In the genomic region with DNA sequence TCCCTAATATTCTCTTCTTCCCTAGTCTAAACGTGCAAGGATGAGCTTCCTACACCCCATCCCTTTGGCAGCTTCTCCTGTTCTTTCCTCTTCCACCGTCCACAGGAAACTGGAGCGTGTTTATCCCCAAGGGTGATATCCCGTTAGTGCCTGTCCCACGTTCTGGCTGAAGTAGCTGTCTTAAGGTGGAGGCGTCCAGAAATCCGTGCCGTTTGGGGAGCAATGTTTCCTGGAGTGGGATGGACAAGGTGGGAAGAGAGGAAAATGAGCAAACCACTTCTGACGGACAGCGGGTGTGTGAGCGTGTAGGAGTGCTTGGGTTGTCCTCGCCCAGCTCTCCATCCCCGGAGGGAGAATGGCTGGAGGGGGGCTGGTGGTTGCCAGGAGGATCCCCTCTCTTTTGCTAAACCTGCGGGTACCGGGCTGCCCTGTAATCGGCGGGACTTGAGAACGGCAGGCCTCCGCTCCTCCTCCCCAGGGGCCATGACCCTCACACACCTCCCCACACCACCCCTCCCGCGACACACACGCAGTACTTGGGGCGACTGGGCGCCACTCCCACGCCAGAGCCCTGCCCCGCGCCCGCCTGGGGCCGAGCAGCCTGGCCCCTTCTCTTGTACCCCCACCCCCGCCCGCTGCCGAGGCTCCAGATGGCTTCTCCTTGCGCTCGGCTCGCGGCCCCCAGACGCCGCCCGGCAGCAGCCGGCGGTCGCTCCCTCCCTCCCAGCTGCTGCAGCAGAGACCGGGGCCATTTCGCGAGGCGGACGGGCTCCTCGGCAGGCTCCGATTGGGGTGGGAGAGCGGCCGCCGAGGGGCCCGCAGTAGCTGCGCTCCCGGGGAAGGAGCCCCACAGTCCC, we compare ENCODE assay signal across 8 cellular contexts. TPM values are rescaled to one million over a fixed set of nuclear protein-coding genes. Genes with fewer than 3 reads are reported as not detected.
A peak's percentile ranks its signal among the peaks of the same experiment; 100 is the strongest.
DNase-seq lines count a peak whose midpoint lies in the region; ATAC-seq and TF ChIP-seq lines count a peak whose summit lies in the region.

No MANE protein-coding gene starts in this region.

- dilution Hi-C loops in mammary epithelial cell (cut with HindIII; ENCODE audit: low sequenced_read_pairs): no loop called here

- peak overlapping the region; percentile 74; the same call in 1 of the 2 replicates for H3K4me3 ChIP-seq in PC-9
- peak overlapping the region; percentile 56 to 93 (median 67) for H3K4me3 ChIP-seq in mammary epithelial cell (replicated peaks in 1 of 3; ENCODE audit: insufficient read depth in 1 of 3, low read depth in 2 of 3, low read length in 3 of 3)
- peak overlapping the region; percentile 37 for H3K4me3 ChIP-seq in lower leg skin (ENCODE audit: low read depth, poor library complexity, severe bottlenecking)
- peak overlapping the region; percentile 64 to 84 (median 78) for H3K4me3 ChIP-seq in subcutaneous abdominal adipose tissue (ENCODE audit: low read depth in 1 of 5, low read length in 5 of 5)

- ATAC-seq in HG02840 (IDR thresholded peaks at IDR 0.05; ENCODE audit: low FRiP score, unreplicated experiment) (peak; percentile 53), GM19467 (IDR thresholded peaks at IDR 0.05; ENCODE audit: unreplicated experiment) (no peak), HG02610 (IDR thresholded peaks at IDR 0.05; ENCODE audit: unreplicated experiment) (no peak)

- H3K79me2 ChIP-seq in PC-9 (ENCODE audit: low read depth) (no peaks in the 10 kb centered on the region), mammary epithelial cell (ENCODE audit: insufficient read depth, low read length) (peaks cover 32% of the 10 kb centered on the region)

- H3K4me1 ChIP-seq in PC-9 (replicated peaks; ENCODE audit: insufficient read depth) (no peaks in the 10 kb centered on the region), mammary epithelial cell (ENCODE audit: insufficient read depth, low read length) (peaks cover 51% of the 10 kb centered on the region), subcutaneous abdominal adipose tissue (ENCODE audit: control insufficient read depth in 5 of 5, insufficient read depth in 5 of 5, low read length in 5 of 5) (peaks cover 4 to 35% (median 33%) of the 10 kb centered on the region in 5 donors)

- peak overlapping the region; percentile 88; the same call in 1 of the 2 replicates for H2AFZ ChIP-seq in PC-9
- peak overlapping the region; percentile 95 for H2AFZ ChIP-seq in mammary epithelial cell (ENCODE audit: low read depth, low read length)

- H3K9me3 ChIP-seq in PC-9 (ENCODE audit: insufficient read depth, low read depth) (no peaks in the 10 kb centered on the region), mammary epithelial cell (replicated peaks; ENCODE audit: insufficient read depth, low read length) (peaks cover 11% of the 10 kb centered on the region), subcutaneous abdominal adipose tissue (ENCODE audit: control insufficient read depth in 5 of 5, low read length in 5 of 5) (peaks cover 3 to 15% (median 13%) of the 10 kb centered on the region in 5 donors)

- H3K36me3 ChIP-seq in PC-9 (ENCODE audit: low read depth) (no peaks in the 10 kb centered on the region), mammary epithelial cell (ENCODE audit: insufficient read depth, low read length) (no peaks in the 10 kb centered on the region), subcutaneous abdominal adipose tissue (ENCODE audit: control insufficient read depth in 5 of 5, insufficient read depth in 5 of 5, low read length in 5 of 5) (no peaks in the 10 kb centered on the region)

- intact Hi-C loops in PC-9 (cut with micrococcal nuclease; ENCODE audit: unreplicated experiment): loop anchor here (5.0 to 10.0 kb wide), 3 partner anchors 59 to 941 kb away; a partner anchor contains a TSS
- intact Hi-C loops in mammary epithelial cell (cut with micrococcal nuclease): loop anchor here (1.0 kb wide), 4 partner anchors 30 to 266 kb away; a partner anchor contains a TSS
- intact Hi-C loops in lower leg skin (cut with DNase I; ENCODE audit: low total_unique reads): no loop called here

- H3K27me3 ChIP-seq in PC-9 (ENCODE audit: insufficient read depth, low read depth) (no peaks in the 10 kb centered on the region), mammary epithelial cell (ENCODE audit: insufficient read depth, low read length) (no peaks in the 10 kb centered on the region), subcutaneous abdominal adipose tissue (ENCODE audit: control insufficient read depth in 5 of 5, insufficient read depth in 4 of 5, low read length in 5 of 5) (peaks cover 6 to 28% (median 24%) of the 10 kb centered on the region in 5 donors)

- DNase-seq in GM13977 (ENCODE audit: low spot score) (peak; percentile 50), PC-9 (no peak), mammary epithelial cell (no peak), lower leg skin (ENCODE audit: low spot score in 2 of 2) (peak in 1 of 2 donors; percentile 89)

- H4K20me1 ChIP-seq in PC-9 (ENCODE audit: insufficient read depth) (no peaks in the 10 kb centered on the region), mammary epithelial cell (ENCODE audit: insufficient read depth, low read length) (no peaks in the 10 kb centered on the region)

- in situ Hi-C loops in GM13977 (cut with MboI; ENCODE audit: low pct_unique_long_range_greater_than_20kb, low sequenced_read_pairs, unreplicated experiment) (loop anchor here (25.0 kb wide), 1 partner anchor 271 kb away; no protein-coding TSS in a partner anchor), mammary epithelial cell (cut with MboI; ENCODE audit: low sequenced_read_pairs in 2 of 2) (loop anchor here in 1 of 2 donors (25.0 kb wide), 1 partner anchor 271 kb away; no protein-coding TSS in a partner anchor)

- H3K27ac ChIP-seq in PC-9: no peak overlapping the region
- peak overlapping the region; percentile 25 for H3K27ac ChIP-seq in mammary epithelial cell (ENCODE audit: insufficient read depth, low read depth, low read length)
- H3K27ac ChIP-seq in subcutaneous abdominal adipose tissue (ENCODE audit: low read depth, low read length): peak overlapping the region; percentile 46

- H3K9ac ChIP-seq in mammary epithelial cell (ENCODE audit: insufficient read depth, low read length) (no peak overlapping the region), subcutaneous abdominal adipose tissue (ENCODE audit: low read length in 5 of 5) (peak overlapping the region in 4 of 5 donors; percentile 45 to 77 (median 56))

- TF ChIP-seq CTCF in GM13977 (IDR thresholded peaks at IDR 0.05; ENCODE audit: extremely low read depth, insufficient read depth, missing control alignments) (no peak), PC-9 (conservative IDR thresholded peaks at IDR 0.05) (no peak), mammary epithelial cell (conservative IDR thresholded peaks at IDR 0.05 in 1 of 2, IDR thresholded peaks at IDR 0.05 in 1 of 2; ENCODE audit: extremely low read depth in 1 of 2, insufficient read depth in 1 of 2, low read depth in 1 of 2, low read length in 2 of 2) (no peak), lower leg skin (IDR thresholded peaks at IDR 0.05) (no peak)

- BruUV-seq in PC-9 (replicated peaks; lab: Mats Ljungman, UMichigan): no TSS peak
- BruUV-seq in mammary epithelial cell (replicated peaks; lab: Mats Ljungman, UMichigan): TSS peak; percentile 37

- TF ChIP-seq POLR2A in lower leg skin (IDR thresholded peaks at IDR 0.05): no peak

- 13% methylated on average over 27 of the region's 55 CpGs for WGBS in mammary epithelial cell (ENCODE audit: low coverage, missing lambda C conversion rate)
- 3 to 4% methylated on average over 25 to 32 of the region's 55 CpGs for WGBS in lower leg skin, 2 donors

- POLR2A ChIA-PET in PC-9 (lab: Charles Lee; ENCODE audit: unreplicated experiment): no interaction called here

- CTCF ChIA-PET in PC-9 (lab: Charles Lee) (no interaction called here), mammary epithelial cell (lab: Charles Lee; ENCODE audit: low non-redundant PET) (interaction anchor here (0.6 kb wide), 2 partner anchors 260 to 1263 kb away, joined by 4 to 5 read pairs; no protein-coding TSS in a partner anchor)

- H3F3A ChIP-seq in PC-9 (ENCODE audit: insufficient read depth, low read depth): no peaks in the 10 kb centered on the region

- H3K9me2 ChIP-seq in PC-9 (ENCODE audit: insufficient read depth): no peaks in the 10 kb centered on the region

- H3K4me2 ChIP-seq in PC-9 (peak overlapping the region; percentile 91), mammary epithelial cell (ENCODE audit: insufficient read depth, low read depth, low read length) (peak overlapping the region; percentile 89)

RNA-seq across cellular contexts. Expression of a gene that starts 13.9 kb away (rescaled TPM):
- total RNA-seq in PC-9 (2021) (0.26 and 0.88 TPM in 2 replicates), mammary epithelial cell (1 to 10 TPM in 1 of 2 donors, under 1 TPM in 1; 0.33 to 8.0 TPM), lower leg skin (1 to 10 TPM; 1.4 to 4.6 (median 3.9) TPM)
- 3.8 TPM for polyA plus RNA-seq in mammary epithelial cell
- polyA minus RNA-seq in mammary epithelial cell: 31.5 TPM
